Comparison of ENCODE assay signal across 1 cellular context in genomic region chr1:24536391-24536840, GRCh38.
TF ChIP-seq lines count a peak whose summit lies in the region.

No MANE protein-coding gene starts in this region.

TF ChIP-seq in HepG2, 621 proteins besides CTCF, POLR2A, EP300 and RAD21 (continued from another document):
- TF ChIP-seq PAXIP1 (CRISPR knock-in tag; conservative IDR thresholded peaks at IDR 0.05) (peak; percentile 49), ZNF687 (CRISPR knock-in tag; IDR thresholded peaks at IDR 0.05) (0 out of 2 replicates have a peak, but pooled peaks have one; percentile 17), CENPBD1 (CRISPR knock-in tag; IDR thresholded peaks at IDR 0.05; ENCODE audit: borderline replicate concordance, low read depth) (no peak), ZNF691 (CRISPR knock-in tag; IDR thresholded peaks at IDR 0.05; ENCODE audit: borderline replicate concordance, low read depth) (no peak)
